ENCODE assay signal across 10 cellular contexts in the genomic region with DNA sequence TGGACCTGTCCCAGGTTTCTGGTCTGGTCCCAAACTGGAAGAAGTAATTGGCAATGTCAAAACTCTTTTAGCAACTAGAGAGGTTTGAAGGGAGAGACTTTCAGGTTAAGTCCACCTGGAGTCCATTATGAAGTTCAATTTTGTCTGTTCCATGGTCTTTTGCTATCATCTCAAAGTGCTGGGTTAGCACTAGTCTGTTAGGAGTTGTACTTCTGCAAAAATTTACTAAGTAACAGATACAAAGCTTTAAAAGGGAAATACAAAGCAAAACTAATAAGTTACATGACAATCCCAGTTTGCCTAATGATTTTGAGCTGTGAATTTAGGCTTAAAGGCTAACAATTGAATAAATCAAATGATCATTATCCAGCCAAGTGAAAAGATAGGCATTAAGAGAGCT.
"Had no signal": no experiment of that assay in that cellular context is flagged by ENCODE, and none has a peak within 500 bp of the region (broad histone marks: within the 10 kb centered on the region; RNA-seq: fewer than 3 reads in every experiment).

No MANE protein-coding gene starts in this region.

- H3K27me3 Mint-ChIP-seq: IgD-negative memory B cell had no signal

- H3K4me2 ChIP-seq: KMS-11 had no signal

- FAIRE-seq: H54, HepG2 had no signal

- H3K4me3 Mint-ChIP-seq: H9, IgD-negative memory B cell had no signal

- H3K9ac ChIP-seq: KMS-11 had no signal

- H3K36me3 Mint-ChIP-seq: IgD-negative memory B cell had no signal

- H3K9me3 Mint-ChIP-seq: IgD-negative memory B cell had no signal

- H3K27ac ChIP-seq: HL-60, KMS-11 had no signal

- DNase-seq: GOT3, H9, HCEC 1CT, Karpas-422, KBM-7 had no signal

- ATAC-seq: HepG2 had no signal

- H3K27ac Mint-ChIP-seq: IgD-negative memory B cell had no signal
